ENCODE assay signal across 1 cellular context in the genomic region with DNA sequence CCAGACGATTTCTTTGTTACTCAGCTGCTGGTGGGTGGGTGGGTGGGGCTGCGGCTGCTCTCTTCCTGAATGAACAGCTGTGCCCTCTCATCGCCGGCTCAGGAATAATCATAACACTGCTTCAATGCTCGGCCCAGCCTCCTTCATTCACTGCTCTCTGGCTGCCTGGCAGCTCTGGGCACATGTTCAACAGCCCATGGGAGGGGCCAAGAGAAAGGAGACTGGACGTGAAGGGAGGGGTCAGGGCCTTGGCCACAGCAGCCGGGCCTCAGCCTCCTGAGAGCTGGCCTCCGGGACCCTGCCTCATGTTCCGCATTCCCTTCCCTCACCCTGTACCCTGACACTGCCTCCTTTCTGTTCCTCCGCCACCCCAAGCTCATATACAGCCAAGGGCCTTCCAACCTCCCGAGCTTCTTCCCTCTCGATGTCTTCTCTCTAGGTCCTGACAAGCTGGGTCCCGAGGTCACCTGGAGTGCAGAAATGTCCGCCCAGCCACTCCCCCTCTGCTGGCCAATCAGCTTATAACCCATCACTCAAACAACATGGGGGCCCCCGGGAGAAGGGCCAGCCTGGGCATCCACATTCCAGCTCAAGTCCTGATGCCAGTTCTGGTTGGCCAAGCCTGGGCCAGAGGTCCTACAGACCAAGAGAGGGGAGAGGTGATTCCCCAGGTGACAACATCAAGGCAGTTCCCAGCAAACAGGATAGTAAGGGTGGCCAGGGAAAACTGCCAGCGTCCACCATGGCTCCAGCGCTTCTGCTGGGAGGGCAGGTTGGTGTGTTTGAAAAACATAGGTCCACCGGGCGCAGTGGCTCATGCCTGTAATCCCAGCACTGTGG.
TF ChIP-seq lines count a peak whose summit lies in the region.

No MANE protein-coding gene starts in this region.

TF ChIP-seq in H1, 55 proteins besides CTCF, POLR2A, EP300 and RAD21:
- no peak for TF ChIP-seq SUZ12 (IDR thresholded peaks at IDR 0.05; ENCODE audit: low read length)
- no peak for TF ChIP-seq NANOG (IDR thresholded peaks at IDR 0.05; ENCODE audit: insufficient read depth, low read depth, low read length, poor library complexity, severe bottlenecking)
- no peak for TF ChIP-seq KDM4A (IDR thresholded peaks at IDR 0.05; ENCODE audit: low read depth, low read length, severe bottlenecking)
- 0 out of 2 replicates have a peak, but pooled peaks have one; percentile 18 for TF ChIP-seq RXRA (IDR thresholded peaks at IDR 0.05; ENCODE audit: insufficient read depth, low read depth, low read length)
- no peak for TF ChIP-seq KDM1A (IDR thresholded peaks at IDR 0.05; ENCODE audit: borderline replicate concordance, low read length)
- TF ChIP-seq JUND (IDR thresholded peaks at IDR 0.05; ENCODE audit: low read length), result no peak
- no peak for TF ChIP-seq TEAD4 (IDR thresholded peaks at IDR 0.05; ENCODE audit: low read depth, low read length)
- TF ChIP-seq TAF1 (IDR thresholded peaks at IDR 0.05; ENCODE audit: low read depth, low read length), result no peak
- no peak for TF ChIP-seq CHD2 (IDR thresholded peaks at IDR 0.05; ENCODE audit: low read length)
- TF ChIP-seq SIN3A (conservative IDR thresholded peaks at IDR 0.05 in 1 of 2, IDR thresholded peaks at IDR 0.05 in 1 of 2; ENCODE audit: low read depth in 1 of 2, low read length in 2 of 2), result no peak
- no peak for TF ChIP-seq CEBPB (IDR thresholded peaks at IDR 0.05; ENCODE audit: low read depth, low read length)
- 0 out of 2 replicates have a peak, but pooled peaks have one; percentile 20 for TF ChIP-seq SP1 (IDR thresholded peaks at IDR 0.05; ENCODE audit: low read depth, low read length)
- no peak for TF ChIP-seq GTF2F1 (IDR thresholded peaks at IDR 0.05; ENCODE audit: borderline replicate concordance, low read depth, low read length)
- no peak for TF ChIP-seq GABPA (IDR thresholded peaks at IDR 0.05; ENCODE audit: borderline replicate concordance, insufficient read depth, low read length)
- TF ChIP-seq MAX (IDR thresholded peaks at IDR 0.05), result 0 out of 2 replicates have a peak, but pooled peaks have one; percentile 10
- no peak for TF ChIP-seq CBX5 (IDR thresholded peaks at IDR 0.05; ENCODE audit: low read depth, low read length)
- no peak for TF ChIP-seq USF2 (IDR thresholded peaks at IDR 0.05; ENCODE audit: low read length)
- no peak for TF ChIP-seq TAF7 (optimal IDR thresholded peaks at IDR 0.05; ENCODE audit: borderline replicate concordance, low read depth, low read length)
- TF ChIP-seq, protein P1, sequence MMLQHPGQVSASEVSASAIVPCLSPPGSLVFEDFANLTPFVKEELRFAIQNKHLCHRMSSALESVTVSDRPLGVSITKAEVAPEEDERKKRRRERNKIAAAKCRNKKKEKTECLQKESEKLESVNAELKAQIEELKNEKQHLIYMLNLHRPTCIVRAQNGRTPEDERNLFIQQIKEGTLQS (IDR thresholded peaks at IDR 0.05; ENCODE audit: insufficient read depth, low read depth, low read length), result no peak
- no peak for TF ChIP-seq RNF2 (IDR thresholded peaks at IDR 0.05; ENCODE audit: borderline replicate concordance, low read depth, low read length, missing control alignments, poor library complexity, severe bottlenecking)
- no peak for TF ChIP-seq EZH2 (IDR thresholded peaks at IDR 0.05; ENCODE audit: low read depth, low read length, severe bottlenecking)
- TF ChIP-seq RBBP5 (IDR thresholded peaks at IDR 0.05; ENCODE audit: borderline replicate concordance, low read depth, low read length), result no peak
- TF ChIP-seq YY1 (IDR thresholded peaks at IDR 0.05; ENCODE audit: low read depth, low read length), result 0 out of 2 replicates have a peak, but pooled peaks have one; percentile 51
- TF ChIP-seq, protein P2, sequence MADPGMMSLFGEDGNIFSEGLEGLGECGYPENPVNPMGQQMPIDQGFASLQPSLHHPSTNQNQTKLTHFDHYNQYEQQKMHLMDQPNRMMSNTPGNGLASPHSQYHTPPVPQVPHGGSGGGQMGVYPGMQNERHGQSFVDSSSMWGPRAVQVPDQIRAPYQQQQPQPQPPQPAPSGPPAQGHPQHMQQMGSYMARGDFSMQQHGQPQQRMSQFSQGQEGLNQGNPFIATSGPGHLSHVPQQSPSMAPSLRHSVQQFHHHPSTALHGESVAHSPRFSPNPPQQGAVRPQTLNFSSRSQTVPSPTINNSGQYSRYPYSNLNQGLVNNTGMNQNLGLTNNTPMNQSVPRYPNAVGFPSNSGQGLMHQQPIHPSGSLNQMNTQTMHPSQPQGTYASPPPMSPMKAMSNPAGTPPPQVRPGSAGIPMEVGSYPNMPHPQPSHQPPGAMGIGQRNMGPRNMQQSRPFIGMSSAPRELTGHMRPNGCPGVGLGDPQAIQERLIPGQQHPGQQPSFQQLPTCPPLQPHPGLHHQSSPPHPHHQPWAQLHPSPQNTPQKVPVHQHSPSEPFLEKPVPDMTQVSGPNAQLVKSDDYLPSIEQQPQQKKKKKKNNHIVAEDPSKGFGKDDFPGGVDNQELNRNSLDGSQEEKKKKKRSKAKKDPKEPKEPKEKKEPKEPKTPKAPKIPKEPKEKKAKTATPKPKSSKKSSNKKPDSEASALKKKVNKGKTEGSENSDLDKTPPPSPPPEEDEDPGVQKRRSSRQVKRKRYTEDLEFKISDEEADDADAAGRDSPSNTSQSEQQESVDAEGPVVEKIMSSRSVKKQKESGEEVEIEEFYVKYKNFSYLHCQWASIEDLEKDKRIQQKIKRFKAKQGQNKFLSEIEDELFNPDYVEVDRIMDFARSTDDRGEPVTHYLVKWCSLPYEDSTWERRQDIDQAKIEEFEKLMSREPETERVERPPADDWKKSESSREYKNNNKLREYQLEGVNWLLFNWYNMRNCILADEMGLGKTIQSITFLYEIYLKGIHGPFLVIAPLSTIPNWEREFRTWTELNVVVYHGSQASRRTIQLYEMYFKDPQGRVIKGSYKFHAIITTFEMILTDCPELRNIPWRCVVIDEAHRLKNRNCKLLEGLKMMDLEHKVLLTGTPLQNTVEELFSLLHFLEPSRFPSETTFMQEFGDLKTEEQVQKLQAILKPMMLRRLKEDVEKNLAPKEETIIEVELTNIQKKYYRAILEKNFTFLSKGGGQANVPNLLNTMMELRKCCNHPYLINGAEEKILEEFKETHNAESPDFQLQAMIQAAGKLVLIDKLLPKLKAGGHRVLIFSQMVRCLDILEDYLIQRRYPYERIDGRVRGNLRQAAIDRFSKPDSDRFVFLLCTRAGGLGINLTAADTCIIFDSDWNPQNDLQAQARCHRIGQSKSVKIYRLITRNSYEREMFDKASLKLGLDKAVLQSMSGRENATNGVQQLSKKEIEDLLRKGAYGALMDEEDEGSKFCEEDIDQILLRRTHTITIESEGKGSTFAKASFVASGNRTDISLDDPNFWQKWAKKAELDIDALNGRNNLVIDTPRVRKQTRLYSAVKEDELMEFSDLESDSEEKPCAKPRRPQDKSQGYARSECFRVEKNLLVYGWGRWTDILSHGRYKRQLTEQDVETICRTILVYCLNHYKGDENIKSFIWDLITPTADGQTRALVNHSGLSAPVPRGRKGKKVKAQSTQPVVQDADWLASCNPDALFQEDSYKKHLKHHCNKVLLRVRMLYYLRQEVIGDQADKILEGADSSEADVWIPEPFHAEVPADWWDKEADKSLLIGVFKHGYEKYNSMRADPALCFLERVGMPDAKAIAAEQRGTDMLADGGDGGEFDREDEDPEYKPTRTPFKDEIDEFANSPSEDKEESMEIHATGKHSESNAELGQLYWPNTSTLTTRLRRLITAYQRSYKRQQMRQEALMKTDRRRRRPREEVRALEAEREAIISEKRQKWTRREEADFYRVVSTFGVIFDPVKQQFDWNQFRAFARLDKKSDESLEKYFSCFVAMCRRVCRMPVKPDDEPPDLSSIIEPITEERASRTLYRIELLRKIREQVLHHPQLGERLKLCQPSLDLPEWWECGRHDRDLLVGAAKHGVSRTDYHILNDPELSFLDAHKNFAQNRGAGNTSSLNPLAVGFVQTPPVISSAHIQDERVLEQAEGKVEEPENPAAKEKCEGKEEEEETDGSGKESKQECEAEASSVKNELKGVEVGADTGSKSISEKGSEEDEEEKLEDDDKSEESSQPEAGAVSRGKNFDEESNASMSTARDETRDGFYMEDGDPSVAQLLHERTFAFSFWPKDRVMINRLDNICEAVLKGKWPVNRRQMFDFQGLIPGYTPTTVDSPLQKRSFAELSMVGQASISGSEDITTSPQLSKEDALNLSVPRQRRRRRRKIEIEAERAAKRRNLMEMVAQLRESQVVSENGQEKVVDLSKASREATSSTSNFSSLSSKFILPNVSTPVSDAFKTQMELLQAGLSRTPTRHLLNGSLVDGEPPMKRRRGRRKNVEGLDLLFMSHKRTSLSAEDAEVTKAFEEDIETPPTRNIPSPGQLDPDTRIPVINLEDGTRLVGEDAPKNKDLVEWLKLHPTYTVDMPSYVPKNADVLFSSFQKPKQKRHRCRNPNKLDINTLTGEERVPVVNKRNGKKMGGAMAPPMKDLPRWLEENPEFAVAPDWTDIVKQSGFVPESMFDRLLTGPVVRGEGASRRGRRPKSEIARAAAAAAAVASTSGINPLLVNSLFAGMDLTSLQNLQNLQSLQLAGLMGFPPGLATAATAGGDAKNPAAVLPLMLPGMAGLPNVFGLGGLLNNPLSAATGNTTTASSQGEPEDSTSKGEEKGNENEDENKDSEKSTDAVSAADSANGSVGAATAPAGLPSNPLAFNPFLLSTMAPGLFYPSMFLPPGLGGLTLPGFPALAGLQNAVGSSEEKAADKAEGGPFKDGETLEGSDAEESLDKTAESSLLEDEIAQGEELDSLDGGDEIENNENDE (IDR thresholded peaks at IDR 0.05; ENCODE audit: insufficient replicate concordance, low read length), result no peak
- no peak for TF ChIP-seq TBP (IDR thresholded peaks at IDR 0.05; ENCODE audit: low read depth, low read length)
- TF ChIP-seq, protein P3, sequence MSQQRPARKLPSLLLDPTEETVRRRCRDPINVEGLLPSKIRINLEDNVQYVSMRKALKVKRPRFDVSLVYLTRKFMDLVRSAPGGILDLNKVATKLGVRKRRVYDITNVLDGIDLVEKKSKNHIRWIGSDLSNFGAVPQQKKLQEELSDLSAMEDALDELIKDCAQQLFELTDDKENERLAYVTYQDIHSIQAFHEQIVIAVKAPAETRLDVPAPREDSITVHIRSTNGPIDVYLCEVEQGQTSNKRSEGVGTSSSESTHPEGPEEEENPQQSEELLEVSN (IDR thresholded peaks at IDR 0.05), result no peak
- TF ChIP-seq BRCA1 (IDR thresholded peaks at IDR 0.05; ENCODE audit: low read depth, low read length), result no peak
- TF ChIP-seq, protein P4, sequence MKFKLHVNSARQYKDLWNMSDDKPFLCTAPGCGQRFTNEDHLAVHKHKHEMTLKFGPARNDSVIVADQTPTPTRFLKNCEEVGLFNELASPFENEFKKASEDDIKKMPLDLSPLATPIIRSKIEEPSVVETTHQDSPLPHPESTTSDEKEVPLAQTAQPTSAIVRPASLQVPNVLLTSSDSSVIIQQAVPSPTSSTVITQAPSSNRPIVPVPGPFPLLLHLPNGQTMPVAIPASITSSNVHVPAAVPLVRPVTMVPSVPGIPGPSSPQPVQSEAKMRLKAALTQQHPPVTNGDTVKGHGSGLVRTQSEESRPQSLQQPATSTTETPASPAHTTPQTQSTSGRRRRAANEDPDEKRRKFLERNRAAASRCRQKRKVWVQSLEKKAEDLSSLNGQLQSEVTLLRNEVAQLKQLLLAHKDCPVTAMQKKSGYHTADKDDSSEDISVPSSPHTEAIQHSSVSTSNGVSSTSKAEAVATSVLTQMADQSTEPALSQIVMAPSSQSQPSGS (IDR thresholded peaks at IDR 0.05; ENCODE audit: low read length), result no peak
- no peak for TF ChIP-seq SP4 (IDR thresholded peaks at IDR 0.05; ENCODE audit: low read length)
TF ChIP-seq in H1: peak in this region for 4.
